1 cellular context compared by ENCODE assay signal in genomic region chr20:7841967-7842301, GRCh38.
TF ChIP-seq lines count a peak whose summit lies in the region.

No MANE protein-coding gene starts in this region.

TF ChIP-seq in A549, 52 proteins besides CTCF, POLR2A, EP300 and RAD21 (continued from another document):
- TF ChIP-seq ELK1 (IDR thresholded peaks at IDR 0.05; ENCODE audit: low read depth, low read length) (no peak), ZC3H11A (IDR thresholded peaks at IDR 0.05) (no peak), PBX3 (IDR thresholded peaks at IDR 0.05) (no peak)
